In genomic region chr10:119025336-119025735, GRCh38 we compare ENCODE assay signal across 8 cellular contexts. TPM values are rescaled to one million over a fixed set of nuclear protein-coding genes. Genes with fewer than 3 reads are reported as not detected.
A peak's percentile ranks its signal among the peaks of the same experiment; 100 is the strongest.
DNase-seq lines count a peak whose midpoint lies in the region; ATAC-seq and TF ChIP-seq lines count a peak whose summit lies in the region.

No MANE protein-coding gene starts in this region.

- no peak for TF ChIP-seq POLR2A in transverse colon (IDR thresholded peaks at IDR 0.05)

- H3K9me3 ChIP-seq in adipocyte (ENCODE audit: control insufficient read depth, low read length), result no peaks in the 10 kb centered on the region
- no peaks in the 10 kb centered on the region for H3K9me3 ChIP-seq in hepatocyte (ENCODE audit: low read depth)
- no peaks in the 10 kb centered on the region for H3K9me3 ChIP-seq in transverse colon

- no peak for ATAC-seq in GM18873 (IDR thresholded peaks at IDR 0.05; ENCODE audit: low FRiP score, unreplicated experiment)

- H3K4me3 ChIP-seq in adipocyte (ENCODE audit: low read length) (no peak overlapping the region), hepatocyte (no peak overlapping the region), transverse colon (no peak overlapping the region)

- H3K27ac ChIP-seq in hepatocyte, result no peak overlapping the region
- H3K27ac ChIP-seq in transverse colon, result peak overlapping the region; percentile 30 to 72 (median 64)

- no peaks in the 10 kb centered on the region for H3K79me2 ChIP-seq in hepatocyte

- intact Hi-C loops in transverse colon (cut with DNase I; ENCODE audit: low total_unique reads), result loop anchor here (10.0 kb wide), 1 partner anchor 461 kb away; no protein-coding TSS in a partner anchor

- H3K4me2 ChIP-seq in hepatocyte, result no peak overlapping the region

- WGBS in hepatocyte (ENCODE audit: low lambda C conversion rate, missing lambda C conversion rate), result 46% methylated on average over 7 of the region's 7 CpGs
- WGBS in transverse colon (ENCODE audit: low coverage in 1 of 2), 2 donors, result 49% methylated on average over 4 of the region's 7 CpGs; no CpG with 5 or more reads in 1 of the 2 donors

- H3K4me1 ChIP-seq in adipocyte (ENCODE audit: control insufficient read depth, insufficient read depth, low read length), result peaks cover 18% of the 10 kb centered on the region
- H3K4me1 ChIP-seq in hepatocyte (ENCODE audit: insufficient read depth), result no peaks in the 10 kb centered on the region
- peaks cover under 1 to 16% (median 10%) of the 10 kb centered on the region in 4 donors for H3K4me1 ChIP-seq in transverse colon

- no peaks in the 10 kb centered on the region for H3K9me2 ChIP-seq in hepatocyte (replicated peaks; ENCODE audit: insufficient read depth)

- no peak for TF ChIP-seq EP300 in transverse colon (IDR thresholded peaks at IDR 0.05; ENCODE audit: low read depth)

- H3K27me3 ChIP-seq in adipocyte (replicated peaks; ENCODE audit: control insufficient read depth, insufficient read depth, low read length) (no peaks in the 10 kb centered on the region), hepatocyte (no peaks in the 10 kb centered on the region), transverse colon (no peaks in the 10 kb centered on the region)

- H2AFZ ChIP-seq in hepatocyte, result no peak overlapping the region

- H4K20me1 ChIP-seq in hepatocyte (ENCODE audit: insufficient read depth, poor library complexity, severe bottlenecking), result no peaks in the 10 kb centered on the region

- in situ Hi-C loops in transverse colon (cut with MboI; ENCODE audit: low pct_ligation_motif_present in 1 of 4, low pct_unique_long_range_greater_than_20kb in 1 of 4, low sequenced_read_pairs in 3 of 4), result loop anchor here in 1 of 4 donors (25.0 kb wide), 1 partner anchor 112 kb away; no protein-coding TSS in a partner anchor

- no peak for TF ChIP-seq CTCF in hepatocyte (IDR thresholded peaks at IDR 0.05; ENCODE audit: poor library complexity)
- TF ChIP-seq CTCF in transverse colon (IDR thresholded peaks at IDR 0.05), result no peak

- H3K9ac ChIP-seq in adipocyte (ENCODE audit: low read length), result no peak overlapping the region

- peak; percentile 25 for DNase-seq in NCI-H146 (lab: John Stamatoyannopoulos, UW)
- DNase-seq in NCI-H146 treated with DMSO at 0.1 percent for 48 hours (lab: John Stamatoyannopoulos, UW; ENCODE audit: unreplicated experiment), result no peak
- DNase-seq in adipocyte (ENCODE audit: low read depth), result peak; percentile 67
- peak; percentile 69 for DNase-seq in hepatocyte (ENCODE audit: low spot score)
- DNase-seq in transverse colon, result peak; percentile 44
- no peak for DNase-seq in Kasumi-1 (lab: John Stamatoyannopoulos, UW)
- DNase-seq in activated CD4-positive, alpha-beta T cell treated with anti-CD3 and anti-CD28 coated beads, Interleukin-2, amount 50 U/mL, for 1 hour, result no peak

- H3K36me3 ChIP-seq in adipocyte (ENCODE audit: control insufficient read depth, insufficient read depth, low read length, severe bottlenecking) (no peaks in the 10 kb centered on the region), hepatocyte (replicated peaks; ENCODE audit: insufficient read depth, low read depth) (no peaks in the 10 kb centered on the region), transverse colon (no peaks in the 10 kb centered on the region)

RNA-seq across cellular contexts. Expression of gene NANOS1, which starts 4.2 kb away (rescaled TPM):
- total RNA-seq in hepatocyte, result 3.8 and 4.5 TPM in 2 replicates
- polyA plus RNA-seq in hepatocyte, result 5.7 and 6.2 TPM in 2 replicates
- 1 to 10 TPM in 2 of 4 donors, under 1 TPM in 2; 0.20 to 7.1 (median 1.9) TPM for total RNA-seq in transverse colon

RNA-seq across cellular contexts. Expression of gene EIF3A, which starts 55.3 kb away (rescaled TPM):
- total RNA-seq in hepatocyte (93.7 and 97.2 TPM in 2 replicates), transverse colon (100 to 1,000 TPM in 2 of 4 donors, 10 to 100 TPM in 2; 68.1 to 119 (median 99.6) TPM)
- polyA plus RNA-seq in hepatocyte, result 53.2 and 56.6 TPM in 2 replicates

Comparison
In these comparisons a context has a peak if more than half of its experiments do, and no peak if none do; other contexts are left out.
1. DNase-seq: peak in NCI-H146 (single experiment), adipocyte (single experiment), hepatocyte (single experiment) and transverse colon (single experiment); none in NCI-H146 treated with DMSO at 0.1 percent for 48 hours (single experiment), Kasumi-1 (0 of 2) and activated CD4-positive, alpha-beta T cell treated with anti-CD3 and anti-CD28 coated beads, Interleukin-2, amount 50 U/mL, for 1 hour (single experiment).